8 cellular contexts compared by ENCODE assay signal in genomic region chr6:27133281-27134227, GRCh38.
DNase-seq lines count a peak whose midpoint lies in the region; ATAC-seq and TF ChIP-seq lines count a peak whose summit lies in the region.

No MANE protein-coding gene starts in this region.

- H3K36me3 Mint-ChIP-seq in chondrocyte (ENCODE audit: low read depth): no peaks in the 10 kb centered on the region

- H3K4me1 ChIP-seq in left lung: peaks cover 3 to 34% of the 10 kb centered on the region in 2 donors

- H3K27ac ChIP-seq in C4-2B (peak overlapping the region; percentile 97), VCaP (peak overlapping the region; percentile 79), left lung (peak overlapping the region; percentile 91 to 92)

- peak overlapping the region; percentile 41 to 50 for H3K4me3 ChIP-seq in left lung

- intact Hi-C loops in left lung (cut with DNase I): no loop called here

- DNase-seq in GM20000 (ENCODE audit: low spot score) (peak; percentile 19), NCI-H2029 treated with DMSO at 0.1 percent for 48 hours (lab: John Stamatoyannopoulos, UW) (peak; percentile 35), chondrocyte (ENCODE audit: low spot score) (peak; percentile 96), left lung (peak; percentile 79 to 90), cerebellar nuclear complex (lab: John Stamatoyannopoulos, UW) (no peak)
- peak; percentile 23 to 38 for DNase-seq in stimulated activated CD8-positive, alpha-beta memory T cell treated with anti-CD3 and anti-CD28 coated beads, Interleukin-15, amount 100 ng/mL, for 4 hours (ENCODE audit: low read depth in 2 of 2)

- no peak overlapping the region for H3K4me3 Mint-ChIP-seq in chondrocyte (ENCODE audit: unreplicated experiment)

- peak; percentile 29 for ATAC-seq in left lung

- peaks cover 11% of the 10 kb centered on the region for H3K4me1 Mint-ChIP-seq in chondrocyte (ENCODE audit: low read depth)

- no peaks in the 10 kb centered on the region for H3K36me3 ChIP-seq in left lung

- H3K27me3 Mint-ChIP-seq in chondrocyte (ENCODE audit: low read depth): no peaks in the 10 kb centered on the region

- H3K9me3 ChIP-seq in left lung: no peaks in the 10 kb centered on the region

- H3K27ac Mint-ChIP-seq in chondrocyte (ENCODE audit: unreplicated experiment): no peak overlapping the region

- H3K27me3 ChIP-seq in left lung: no peaks in the 10 kb centered on the region

- no peak for TF ChIP-seq CTCF in C4-2B (conservative IDR thresholded peaks at IDR 0.05)
- TF ChIP-seq CTCF in GM20000 (IDR thresholded peaks at IDR 0.05; ENCODE audit: extremely low read depth, missing control alignments): no peak
- TF ChIP-seq CTCF in VCaP (conservative IDR thresholded peaks at IDR 0.05): no peak
- TF ChIP-seq CTCF in chondrocyte (IDR thresholded peaks at IDR 0.05): no peak
- TF ChIP-seq CTCF in left lung (IDR thresholded peaks at IDR 0.05): no peak

- H3K9me3 Mint-ChIP-seq in chondrocyte (ENCODE audit: low read depth): no peaks in the 10 kb centered on the region

Comparison
In these comparisons a context has a peak if more than half of its experiments do, and no peak if none do; other contexts are left out.
1. DNase-seq: peak in GM20000 (single experiment), NCI-H2029 treated with DMSO at 0.1 percent for 48 hours (single experiment), chondrocyte (single experiment), left lung (2 of 2) and stimulated activated CD8-positive, alpha-beta memory T cell treated with anti-CD3 and anti-CD28 coated beads, Interleukin-15, amount 100 ng/mL, for 4 hours (2 of 2); none in cerebellar nuclear complex (0 of 2).
2. Peak in every context shown above with its lines, with median percentiles within 50 percentile points of each other: H3K27ac ChIP-seq.